Comparison of ENCODE assay signal across 11 cellular contexts in genomic region chr1:50860702-50861101, GRCh38.
"Had no signal": no experiment of that assay in that cellular context is flagged by ENCODE, and none has a peak within 500 bp of the region (broad histone marks: within the 10 kb centered on the region; RNA-seq: fewer than 3 reads in every experiment).

No MANE protein-coding gene starts in this region.

- H3K4me3 ChIP-seq: GM23248, GM23338, HAP-1 had no signal

- ATAC-seq: GM23338, HCT116 had no signal

- FAIRE-seq: H1, H54 had no signal

- H3K4me2 ChIP-seq: GM23338 had no signal

- H3K9ac ChIP-seq: GM23248 had no signal

- H3K27ac ChIP-seq: GM23248 had no signal

- H3K4me1 ChIP-seq: HAP-1 had no signal

- H2AFZ ChIP-seq: GM23248, GM23338 had no signal

- H3K36me3 ChIP-seq: HAP-1 had no signal

- DNase-seq: GM23248, GOT3, H7, H9, HCEC 1CT, HFFc6 had no signal
